ENCODE assay signal across 5 cellular contexts in the genomic region with DNA sequence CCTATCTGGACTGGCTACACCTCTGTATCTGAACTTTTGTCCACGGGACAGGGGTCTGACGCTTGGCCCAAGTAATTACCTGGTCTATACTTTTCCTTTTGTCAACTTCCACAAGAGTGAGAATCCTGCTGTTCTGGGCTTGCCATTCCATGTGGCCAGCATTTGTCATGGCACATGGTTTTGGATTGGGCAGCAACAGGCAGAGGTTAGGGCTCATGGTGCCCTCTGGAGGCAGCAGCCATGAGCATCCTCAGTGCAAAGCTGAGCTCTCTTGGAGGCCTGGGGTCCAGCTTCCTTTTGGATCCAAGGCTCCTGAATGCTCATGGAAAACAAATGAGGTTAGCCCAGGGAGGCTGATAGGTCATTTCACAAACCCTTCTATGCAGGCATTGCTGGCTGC. TPM values are rescaled to one million over a fixed set of nuclear protein-coding genes. Genes with fewer than 3 reads are reported as not detected.
DNase-seq lines count a peak whose midpoint lies in the region; ATAC-seq and TF ChIP-seq lines count a peak whose summit lies in the region.

No MANE protein-coding gene starts in this region.

- no peak overlapping the region for H3K27ac ChIP-seq in HEK293 (ENCODE audit: extremely low read depth, low read depth, low read length)
- no peak overlapping the region for H3K27ac ChIP-seq in VCaP
- H3K27ac ChIP-seq in dorsolateral prefrontal cortex: peak overlapping the region in 1 of 59 donors; percentile 36

- POLR2A ChIA-PET in HEK293 (lab: Yijun Ruan, JAX): interaction anchor here (0.6 to 1.0 kb wide), 7 partner anchors 14 to 59 kb away, joined by 3 to 9 read pairs (median 3); a partner anchor contains a TSS

- no peaks in the 10 kb centered on the region for H3K27me3 Mint-ChIP-seq in osteocyte (ENCODE audit: unreplicated experiment)

- H3K36me3 ChIP-seq in HEK293 (ENCODE audit: control insufficient read depth in 2 of 2, insufficient read depth in 1 of 2, low read length in 2 of 2): peaks cover 28 to 98% of the 10 kb centered on the region in 2 experiments

- intact Hi-C loops in dorsolateral prefrontal cortex (cut with DNase I): no loop called here

- H3K9me3 ChIP-seq in HEK293 (ENCODE audit: control insufficient read depth, insufficient read depth, low read depth, low read length): no peaks in the 10 kb centered on the region

- peaks cover 20% of the 10 kb centered on the region for H3K36me3 Mint-ChIP-seq in osteocyte (ENCODE audit: unreplicated experiment)

- no peak overlapping the region for H3K27ac Mint-ChIP-seq in osteocyte (ENCODE audit: unreplicated experiment)

- H3K4me1 Mint-ChIP-seq in osteocyte (ENCODE audit: unreplicated experiment): peaks cover 26% of the 10 kb centered on the region

- H3K4me1 ChIP-seq in HEK293 (ENCODE audit: control insufficient read depth, insufficient read depth, low read length): peaks cover 3% of the 10 kb centered on the region; the same call in 1 of the 2 replicates

- no peak for ATAC-seq in GM18502 (IDR thresholded peaks at IDR 0.05; ENCODE audit: poor library complexity, unreplicated experiment)

- H3K27me3 ChIP-seq in dorsolateral prefrontal cortex: no peaks in the 10 kb centered on the region

- no peak overlapping the region for H3K4me3 ChIP-seq in HEK293 (ENCODE audit: low read depth, low read length)
- H3K4me3 ChIP-seq in dorsolateral prefrontal cortex: no peak overlapping the region

- DNase-seq in osteocyte (ENCODE audit: extremely low spot score, unreplicated experiment) (no peak), dorsolateral prefrontal cortex (no peak)

- H3K9me3 Mint-ChIP-seq in osteocyte (ENCODE audit: unreplicated experiment): no peaks in the 10 kb centered on the region

- no peak overlapping the region for H3K4me3 Mint-ChIP-seq in osteocyte (ENCODE audit: unreplicated experiment)

- TF ChIP-seq CTCF in HEK293 (tag by site-specific recombination; IDR thresholded peaks at IDR 0.05): peak; percentile 50
- peak; percentile 17; the same call in 1 of the 2 replicates for TF ChIP-seq CTCF in VCaP (conservative IDR thresholded peaks at IDR 0.05)
- peak; percentile 39 for TF ChIP-seq CTCF in osteocyte (IDR thresholded peaks at IDR 0.05)
- TF ChIP-seq CTCF in dorsolateral prefrontal cortex (IDR thresholded peaks at IDR 0.05 in 54 of 56, conservative IDR thresholded peaks at IDR 0.05 in 2 of 56; ENCODE audit: low read depth in 1 of 56, partially characterized antibody in 56 of 56): peak in 7 of 56 donors; percentile 13 to 28 (median 17)

- CTCF ChIA-PET in HEK293 (lab: Yijun Ruan, JAX): interaction anchor here (0.6 to 1.7 kb wide), 10 partner anchors 15 to 203 kb away, joined by 3 to 7 read pairs (median 4); a partner anchor contains a TSS

TF ChIP-seq in HEK293, 187 proteins besides CTCF, POLR2A, EP300 and RAD21 (continues in another document):
- TF ChIP-seq ZNF174 (tag by site-specific recombination; IDR thresholded peaks at IDR 0.05): no peak
- TF ChIP-seq, protein P1, sequence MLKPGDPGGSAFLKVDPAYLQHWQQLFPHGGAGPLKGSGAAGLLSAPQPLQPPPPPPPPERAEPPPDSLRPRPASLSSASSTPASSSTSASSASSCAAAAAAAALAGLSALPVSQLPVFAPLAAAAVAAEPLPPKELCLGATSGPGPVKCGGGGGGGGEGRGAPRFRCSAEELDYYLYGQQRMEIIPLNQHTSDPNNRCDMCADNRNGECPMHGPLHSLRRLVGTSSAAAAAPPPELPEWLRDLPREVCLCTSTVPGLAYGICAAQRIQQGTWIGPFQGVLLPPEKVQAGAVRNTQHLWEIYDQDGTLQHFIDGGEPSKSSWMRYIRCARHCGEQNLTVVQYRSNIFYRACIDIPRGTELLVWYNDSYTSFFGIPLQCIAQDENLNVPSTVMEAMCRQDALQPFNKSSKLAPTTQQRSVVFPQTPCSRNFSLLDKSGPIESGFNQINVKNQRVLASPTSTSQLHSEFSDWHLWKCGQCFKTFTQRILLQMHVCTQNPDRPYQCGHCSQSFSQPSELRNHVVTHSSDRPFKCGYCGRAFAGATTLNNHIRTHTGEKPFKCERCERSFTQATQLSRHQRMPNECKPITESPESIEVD (tag by site-specific recombination; IDR thresholded peaks at IDR 0.05): no peak
- TF ChIP-seq ZNF747 (tag by site-specific recombination; IDR thresholded peaks at IDR 0.05): no peak
- peak; percentile 79 for TF ChIP-seq SCRT2 (tag by site-specific recombination; IDR thresholded peaks at IDR 0.05)
- TF ChIP-seq FEZF1 (tag by site-specific recombination; IDR thresholded peaks at IDR 0.05): 0 out of 2 replicates have a peak, but pooled peaks have one; percentile 10
- no peak for TF ChIP-seq ZNF121 (tag by site-specific recombination; IDR thresholded peaks at IDR 0.05)
- TF ChIP-seq ZNF169 (tag by site-specific recombination; IDR thresholded peaks at IDR 0.05): no peak
- TF ChIP-seq ZNF24 (tag by site-specific recombination; IDR thresholded peaks at IDR 0.05): no peak
- TF ChIP-seq ZSCAN30 (tag by site-specific recombination; IDR thresholded peaks at IDR 0.05): 0 out of 2 replicates have a peak, but pooled peaks have one; percentile 42
- TF ChIP-seq, protein P2, sequence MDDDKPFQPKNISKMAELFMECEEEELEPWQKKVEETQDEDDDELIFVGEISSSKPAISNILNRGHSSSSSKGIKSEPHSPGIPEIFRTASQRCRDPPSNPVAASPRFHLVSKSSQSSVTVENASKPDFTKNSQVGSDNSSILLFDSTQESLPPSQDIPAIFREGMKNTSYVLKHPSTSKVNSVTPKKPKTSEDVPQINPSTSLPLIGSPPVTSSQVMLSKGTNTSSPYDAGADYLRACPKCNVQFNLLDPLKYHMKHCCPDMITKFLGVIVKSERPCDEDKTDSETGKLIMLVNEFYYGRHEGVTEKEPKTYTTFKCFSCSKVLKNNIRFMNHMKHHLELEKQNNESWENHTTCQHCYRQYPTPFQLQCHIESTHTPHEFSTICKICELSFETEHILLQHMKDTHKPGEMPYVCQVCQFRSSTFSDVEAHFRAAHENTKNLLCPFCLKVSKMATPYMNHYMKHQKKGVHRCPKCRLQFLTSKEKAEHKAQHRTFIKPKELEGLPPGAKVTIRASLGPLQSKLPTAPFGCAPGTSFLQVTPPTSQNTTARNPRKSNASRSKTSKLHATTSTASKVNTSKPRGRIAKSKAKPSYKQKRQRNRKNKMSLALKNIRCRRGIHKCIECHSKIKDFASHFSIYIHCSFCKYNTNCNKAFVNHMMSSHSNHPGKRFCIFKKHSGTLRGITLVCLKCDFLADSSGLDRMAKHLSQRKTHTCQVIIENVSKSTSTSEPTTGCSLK (tag by site-specific recombination; IDR thresholded peaks at IDR 0.05): no peak
- no peak for TF ChIP-seq KLF9 (tag by site-specific recombination; IDR thresholded peaks at IDR 0.05; ENCODE audit: low read depth)
- TF ChIP-seq OVOL3 (tag by site-specific recombination; IDR thresholded peaks at IDR 0.05): no peak
- TF ChIP-seq ZNF324 (tag by site-specific recombination; IDR thresholded peaks at IDR 0.05): no peak
- TF ChIP-seq SALL2 (tag by site-specific recombination; IDR thresholded peaks at IDR 0.05; ENCODE audit: borderline replicate concordance): no peak
- no peak for TF ChIP-seq ZNF501 (tag by site-specific recombination; IDR thresholded peaks at IDR 0.05)
- TF ChIP-seq ZNF138 (tag by site-specific recombination; IDR thresholded peaks at IDR 0.05; ENCODE audit: borderline replicate concordance): no peak
- TF ChIP-seq ZNF2 (tag by site-specific recombination; IDR thresholded peaks at IDR 0.05): no peak
- no peak for TF ChIP-seq SP2 (tag by site-specific recombination; IDR thresholded peaks at IDR 0.05)
- TF ChIP-seq, protein P3, sequence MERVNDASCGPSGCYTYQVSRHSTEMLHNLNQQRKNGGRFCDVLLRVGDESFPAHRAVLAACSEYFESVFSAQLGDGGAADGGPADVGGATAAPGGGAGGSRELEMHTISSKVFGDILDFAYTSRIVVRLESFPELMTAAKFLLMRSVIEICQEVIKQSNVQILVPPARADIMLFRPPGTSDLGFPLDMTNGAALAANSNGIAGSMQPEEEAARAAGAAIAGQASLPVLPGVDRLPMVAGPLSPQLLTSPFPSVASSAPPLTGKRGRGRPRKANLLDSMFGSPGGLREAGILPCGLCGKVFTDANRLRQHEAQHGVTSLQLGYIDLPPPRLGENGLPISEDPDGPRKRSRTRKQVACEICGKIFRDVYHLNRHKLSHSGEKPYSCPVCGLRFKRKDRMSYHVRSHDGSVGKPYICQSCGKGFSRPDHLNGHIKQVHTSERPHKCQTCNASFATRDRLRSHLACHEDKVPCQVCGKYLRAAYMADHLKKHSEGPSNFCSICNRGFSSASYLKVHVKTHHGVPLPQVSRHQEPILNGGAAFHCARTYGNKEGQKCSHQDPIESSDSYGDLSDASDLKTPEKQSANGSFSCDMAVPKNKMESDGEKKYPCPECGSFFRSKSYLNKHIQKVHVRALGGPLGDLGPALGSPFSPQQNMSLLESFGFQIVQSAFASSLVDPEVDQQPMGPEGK (tag by site-specific recombination; IDR thresholded peaks at IDR 0.05): no peak

RNA-seq across cellular contexts. Expression of a gene that starts 7.5 kb away (rescaled TPM):
- total RNA-seq in osteocyte (68.2 and 75.4 TPM in 2 replicates), dorsolateral prefrontal cortex (10 to 100 TPM; 46.0 to 96.6 (median 69.2) TPM)

RNA-seq across cellular contexts. Expression of a gene that starts 17.8 kb away (rescaled TPM):
- total RNA-seq in osteocyte (46.3 and 51.2 TPM in 2 replicates), dorsolateral prefrontal cortex (10 to 100 TPM; 40.0 to 88.4 (median 54.9) TPM)

RNA-seq across cellular contexts. Expression of a gene that starts 18.6 kb away (rescaled TPM):
- 121 and 125 TPM in 2 replicates for total RNA-seq in osteocyte
- 10 to 100 TPM; 51.7 to 88.9 (median 72.2) TPM for total RNA-seq in dorsolateral prefrontal cortex

RNA-seq across cellular contexts. Expression of a gene that starts 19.4 kb away (rescaled TPM):
- total RNA-seq in osteocyte (1.4 and 1.5 TPM in 2 replicates), dorsolateral prefrontal cortex (10 to 100 TPM in 1 of 120 experiments, 1 to 10 TPM in 97, under 1 TPM in 6, not detected in 16; 0.72 to 11.5 (median 2.6) TPM)

RNA-seq across cellular contexts. Expression of a gene that starts 23.2 kb away (rescaled TPM):
- total RNA-seq in osteocyte (29.5 and 30.0 TPM in 2 replicates), dorsolateral prefrontal cortex (10 to 100 TPM; 17.7 to 30.0 (median 24.0) TPM)
